ENCODE assay signal across 8 cellular contexts in the genomic region with DNA sequence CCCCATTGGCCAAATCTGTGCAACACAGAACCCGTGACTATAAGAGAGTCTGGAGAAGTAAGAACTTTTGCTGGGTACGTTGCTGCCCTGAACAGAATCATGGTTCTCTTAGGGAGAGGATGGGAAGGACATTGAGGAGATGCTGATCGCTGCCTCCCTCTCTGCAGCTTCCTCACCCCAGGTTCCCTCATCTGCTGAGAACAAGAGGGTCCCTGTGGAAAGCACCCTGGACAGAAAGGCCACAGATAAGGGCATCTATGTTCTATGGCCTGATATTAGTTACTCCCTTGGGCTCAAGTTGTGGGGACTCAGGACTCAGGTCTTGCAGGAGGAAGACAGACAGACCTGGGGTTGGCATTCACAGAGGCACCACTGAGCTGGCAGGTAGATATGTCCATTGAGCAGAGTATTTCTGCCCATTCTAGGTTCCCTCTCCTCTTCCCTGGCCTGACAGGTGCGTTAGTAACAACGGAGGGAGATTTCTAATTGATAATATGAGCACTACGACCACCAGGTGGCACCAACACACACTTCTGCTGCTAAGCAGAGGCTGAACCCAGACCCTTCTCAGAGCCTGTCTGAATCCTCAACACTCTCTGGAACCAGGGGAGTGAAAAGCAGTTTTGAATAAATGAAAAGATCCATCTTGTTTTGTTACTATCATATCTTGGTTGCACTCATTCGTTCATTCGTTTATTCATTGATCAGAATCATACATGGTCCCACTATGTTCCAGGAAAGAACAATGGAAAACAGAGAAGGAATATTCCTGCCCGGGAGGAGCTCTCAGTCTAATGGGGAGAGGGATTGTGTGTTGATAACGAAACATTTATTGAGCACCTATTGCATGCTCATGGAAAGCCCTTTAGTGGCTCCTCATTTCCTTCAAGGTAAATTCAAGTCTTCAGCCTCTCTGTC. TPM values are rescaled to one million over a fixed set of nuclear protein-coding genes. Genes with fewer than 3 reads are reported as not detected.
DNase-seq lines count a peak whose midpoint lies in the region; ATAC-seq and TF ChIP-seq lines count a peak whose summit lies in the region.

No MANE protein-coding gene starts in this region.

- peak; percentile 86 for ATAC-seq in HG03378 (IDR thresholded peaks at IDR 0.05; ENCODE audit: unreplicated experiment)
- peak; percentile 57 for ATAC-seq in activated CD8-positive, alpha-beta memory T cell treated with anti-CD3 and anti-CD28 coated beads, Interleukin-2, amount 10 ng/mL, durations not matched to agents 7 days and 5 days
- peak in 1 of 2 donors; percentile 37 for ATAC-seq in naive thymus-derived CD8-positive, alpha-beta T cell

- no peaks in the 10 kb centered on the region for H3K4me1 Mint-ChIP-seq in activated CD8-positive, alpha-beta memory T cell treated with anti-CD3 and anti-CD28 coated beads, Interleukin-2, amount 10 ng/mL, durations not matched to agents 7 days and 5 days
- no peaks in the 10 kb centered on the region for H3K4me1 Mint-ChIP-seq in naive thymus-derived CD8-positive, alpha-beta T cell

- no peak for TF ChIP-seq POLR2A in erythroblast (IDR thresholded peaks at IDR 0.05; ENCODE audit: low read length)

- no peak overlapping the region for H3K27ac Mint-ChIP-seq in activated CD8-positive, alpha-beta memory T cell treated with anti-CD3 and anti-CD28 coated beads, Interleukin-2, amount 10 ng/mL, durations not matched to agents 7 days and 5 days
- no peak overlapping the region for H3K27ac Mint-ChIP-seq in naive thymus-derived CD8-positive, alpha-beta T cell

- no peak overlapping the region for H3K4me3 Mint-ChIP-seq in activated CD8-positive, alpha-beta memory T cell treated with anti-CD3 and anti-CD28 coated beads, Interleukin-2, amount 10 ng/mL, durations not matched to agents 7 days and 5 days
- no peak overlapping the region for H3K4me3 Mint-ChIP-seq in naive thymus-derived CD8-positive, alpha-beta T cell

- H3K36me3 Mint-ChIP-seq in activated CD8-positive, alpha-beta memory T cell treated with anti-CD3 and anti-CD28 coated beads, Interleukin-2, amount 10 ng/mL, durations not matched to agents 7 days and 5 days, result no peaks in the 10 kb centered on the region
- no peaks in the 10 kb centered on the region for H3K36me3 Mint-ChIP-seq in naive thymus-derived CD8-positive, alpha-beta T cell

- H3K27me3 Mint-ChIP-seq in activated CD8-positive, alpha-beta memory T cell treated with anti-CD3 and anti-CD28 coated beads, Interleukin-2, amount 10 ng/mL, durations not matched to agents 7 days and 5 days, result peaks cover 22% of the 10 kb centered on the region
- peaks cover 15 to 48% (median 22%) of the 10 kb centered on the region in 5 donors for H3K27me3 Mint-ChIP-seq in naive thymus-derived CD8-positive, alpha-beta T cell

- no peaks in the 10 kb centered on the region for H3K9me3 Mint-ChIP-seq in activated CD8-positive, alpha-beta memory T cell treated with anti-CD3 and anti-CD28 coated beads, Interleukin-2, amount 10 ng/mL, durations not matched to agents 7 days and 5 days (ENCODE audit: low read depth)
- no peaks in the 10 kb centered on the region for H3K9me3 Mint-ChIP-seq in naive thymus-derived CD8-positive, alpha-beta T cell

- CTCF ChIA-PET in activated CD8-positive, alpha-beta memory T cell treated with anti-CD3 and anti-CD28 coated beads, Interleukin-2, amount 10 ng/mL, durations not matched to agents 7 days and 5 days (lab: Charles Lee), result interaction anchor here (1.0 to 3.7 kb wide), 6 partner anchors 129 to 247 kb away, joined by 3 to 15 read pairs (median 4); no protein-coding TSS in a partner anchor

- DNase-seq in SIG-M5 treated with dmso at 0.1 percent for 504 hours (lab: John Stamatoyannopoulos, UW; ENCODE audit: unreplicated experiment), result peak; percentile 65
- DNase-seq in SIG-M5 (lab: John Stamatoyannopoulos, UW), result no peak
- peak; percentile 42 for DNase-seq in NOMO-1 treated with dmso at 0.1 percent for 144 hours (lab: John Stamatoyannopoulos, UW; ENCODE audit: unreplicated experiment)
- peak; percentile 69 for DNase-seq in activated CD8-positive, alpha-beta memory T cell treated with anti-CD3 and anti-CD28 coated beads, Interleukin-2, amount 10 ng/mL, durations not matched to agents 7 days and 5 days
- peak; percentile 41 to 67 for DNase-seq in erythroblast (lab: John Stamatoyannopoulos, UW)
- peak in 8 of 10 donors; percentile 17 to 45 (median 36) for DNase-seq in naive thymus-derived CD8-positive, alpha-beta T cell
- DNase-seq in substantia nigra (lab: John Stamatoyannopoulos, UW), result peak in 34 of 49 donors; percentile 4 to 74 (median 36)

- no peak overlapping the region for H3K27ac ChIP-seq in substantia nigra (ENCODE audit: low read depth, low read length, poor library complexity, severe bottlenecking)

- POLR2A ChIA-PET in naive thymus-derived CD8-positive, alpha-beta T cell (lab: Charles Lee), result no interaction called here

RNA-seq across cellular contexts. Expression of a gene that starts 56.4 kb away (rescaled TPM):
- not detected for total RNA-seq in activated CD8-positive, alpha-beta memory T cell treated with anti-CD3 and anti-CD28 coated beads, Interleukin-2, amount 10 ng/mL, durations not matched to agents 7 days and 5 days
- total RNA-seq in naive thymus-derived CD8-positive, alpha-beta T cell, result not detected
- polyA plus RNA-seq in naive thymus-derived CD8-positive, alpha-beta T cell, result not detected
